Comparison of ENCODE assay signal across 10 cellular contexts in genomic region chr3:112391648-112392047, GRCh38. TPM values are rescaled to one million over a fixed set of nuclear protein-coding genes. Genes with fewer than 3 reads are reported as not detected.
DNase-seq lines count a peak whose midpoint lies in the region; ATAC-seq, FAIRE-seq and TF ChIP-seq lines count a peak whose summit lies in the region.
"Had no signal": no experiment of that assay in that cellular context is flagged by ENCODE, and none has a peak within 500 bp of the region (broad histone marks: within the 10 kb centered on the region; RNA-seq: fewer than 3 reads in every experiment).

No MANE protein-coding gene starts in this region.

- H3K4me3 ChIP-seq in RWPE2 (ENCODE audit: severe bottlenecking) = no peak overlapping the region
- no peak overlapping the region for H3K4me3 ChIP-seq in fibroblast of villous mesenchyme (ENCODE audit: low read depth, low read length)

- peaks cover 3% of the 10 kb centered on the region for H3K9me3 ChIP-seq in RWPE2 (ENCODE audit: severe bottlenecking)

- no peak for TF ChIP-seq POLR2A in H54 (IDR thresholded peaks at IDR 0.05; ENCODE audit: low read depth, low read length)

- H3K4me1 ChIP-seq in RWPE2 (ENCODE audit: insufficient read depth, poor library complexity, severe bottlenecking) = peaks cover 21% of the 10 kb centered on the region

- H3K36me3 ChIP-seq in RWPE2 (ENCODE audit: low read depth) = no peaks in the 10 kb centered on the region

- H3K27ac ChIP-seq in RWPE2 (ENCODE audit: poor library complexity, severe bottlenecking) = peak overlapping the region; percentile 89

- no peaks in the 10 kb centered on the region for H3K27me3 ChIP-seq in RWPE2 (ENCODE audit: insufficient read depth, poor library complexity, severe bottlenecking)

- ATAC-seq in RWPE2 (ENCODE audit: low read depth) (no peak; the same call in 2 of the 3 replicates), sciatic nerve (peak; percentile 63), HG03520 (IDR thresholded peaks at IDR 0.05; ENCODE audit: unreplicated experiment) (no peak)

- peak; percentile 6 for DNase-seq in H54 (ENCODE audit: insufficient read length, low spot score)
- DNase-seq in RWPE2 (ENCODE audit: low spot score) = no peak
- DNase-seq in fibroblast of villous mesenchyme (ENCODE audit: low read depth) = peak; percentile 74
- DNase-seq in sciatic nerve (ENCODE audit: low spot score) = no peak
- DNase-seq in NCI-H1048 (lab: John Stamatoyannopoulos, UW) = no peak
- DNase-seq in DMS153 treated with DMSO at 0.1 percent for 48 hours (lab: John Stamatoyannopoulos, UW; ENCODE audit: unreplicated experiment) = no peak
- DNase-seq in NK-92 (lab: John Stamatoyannopoulos, UW; ENCODE audit: unreplicated experiment) = no peak
- DNase-seq: GF-D8, NCI-H1436 had no signal

- intact Hi-C loops in sciatic nerve (cut with DNase I) = no loop called here

- no peak for FAIRE-seq in H54 (lab: Jason Lieb, UNC)

- TF ChIP-seq CTCF in RWPE2 (IDR thresholded peaks at IDR 0.05; ENCODE audit: poor library complexity, severe bottlenecking) = no peak
- no peak for TF ChIP-seq CTCF in fibroblast of villous mesenchyme (IDR thresholded peaks at IDR 0.05; ENCODE audit: insufficient read depth, low read depth, low read length)

RNA-seq across cellular contexts. Expression of gene CD200, which starts 58.7 kb away (rescaled TPM):
- total RNA-seq in fibroblast of villous mesenchyme (1.3 TPM in 2 replicates), sciatic nerve (23.8 TPM)

Comparison
In these comparisons a context has a peak if more than half of its experiments do, and no peak if none do; other contexts are left out.
1. DNase-seq: peak in H54 (single experiment) and fibroblast of villous mesenchyme (single experiment); none in RWPE2 (single experiment), sciatic nerve (single experiment), NCI-H1048 (single experiment), DMS153 treated with DMSO at 0.1 percent for 48 hours (single experiment) and NK-92 (single experiment).
2. RNA of gene CD200, which starts 58.7 kb away (total RNA-seq): 23.8 TPM in sciatic nerve (single experiment); 1.3 TPM in fibroblast of villous mesenchyme; every median in the first group is over 10 times any median in the second.